In the genomic region with DNA sequence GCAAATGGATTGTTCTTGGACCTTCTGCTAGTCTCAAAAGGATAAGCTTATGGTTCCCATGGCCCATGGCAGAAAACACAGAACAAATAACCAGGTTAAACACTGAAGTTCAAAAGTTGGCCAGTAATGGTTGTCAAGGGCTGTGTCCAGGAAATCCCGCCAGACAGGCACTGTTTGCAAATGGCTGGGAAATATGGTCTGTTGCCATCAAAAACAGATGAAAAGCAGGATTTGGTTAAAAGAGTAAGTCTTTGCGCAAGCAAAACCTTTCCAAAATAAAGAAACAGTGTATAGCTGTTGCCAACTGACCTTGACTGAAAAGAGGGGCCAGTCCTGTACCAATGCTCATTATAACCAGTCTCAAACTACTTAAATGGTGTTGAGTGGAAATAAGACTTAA, we compare ENCODE assay signal across 19 cellular contexts. TPM values are rescaled to one million over a fixed set of nuclear protein-coding genes. Genes with fewer than 3 reads are reported as not detected.
DNase-seq lines count a peak whose midpoint lies in the region; ATAC-seq and TF ChIP-seq lines count a peak whose summit lies in the region.
"Had no signal": no experiment of that assay in that cellular context is flagged by ENCODE, and none has a peak within 500 bp of the region (broad histone marks: within the 10 kb centered on the region; RNA-seq: fewer than 3 reads in every experiment).

No MANE protein-coding gene starts in this region.

- no peaks in the 10 kb centered on the region for H3K27me3 ChIP-seq in right lobe of liver
- no peaks in the 10 kb centered on the region for H3K27me3 ChIP-seq in tibial nerve
- H3K27me3 ChIP-seq: spleen had no signal

- peak overlapping the region in 2 of 3 donors; percentile 5 to 24 for H3K27ac ChIP-seq in right lobe of liver
- peak overlapping the region in 1 of 4 donors; percentile 1 for H3K27ac ChIP-seq in tibial nerve
- H3K27ac ChIP-seq: HL-60, psoas muscle, spleen had no signal

- H3K9me3 Mint-ChIP-seq in stimulated activated naive CD8-positive, alpha-beta T cell treated with anti-CD3 and anti-CD28 coated beads, Interleukin-15, amount 100 ng/mL, for 72 hours: no peaks in the 10 kb centered on the region
- H3K9me3 Mint-ChIP-seq: activated naive CD4-positive, alpha-beta T cell treated with anti-CD3 and anti-CD28 coated beads, Interleukin-2, amount 10 ng/mL, durations not matched to agents 7 days and 5 days; dendritic cell treated with granulocyte-macrophage colony-stimulating factor and Interleukin-4, amounts not matched to agents 40 ng/mL and 50 ng/mL, for 4 days; natural killer cell treated with Interleukin-12 subunit alpha and Interleukin-12 subunit beta and Interleukin-15 and Interleukin-18, amount 100 ng/mL, for 72 hours had no signal

- 31% methylated on average over 2 of the region's 2 CpGs for WGBS in right lobe of liver (ENCODE audit: insufficient coverage, low coverage, low lambda C conversion rate, missing lambda C conversion rate)
- 59 to 64% methylated on average over 2 of the region's 2 CpGs for WGBS in tibial nerve, 2 donors

- H3K4me1 ChIP-seq in right lobe of liver (peaks cover 0 to 21% (median 1%) of the 10 kb centered on the region in 4 donors), tibial nerve (peaks cover 0 to 80% (median 39%) of the 10 kb centered on the region in 4 donors)

- H3K36me3 ChIP-seq in right lobe of liver: no peaks in the 10 kb centered on the region
- H3K36me3 ChIP-seq in tibial nerve: no peaks in the 10 kb centered on the region
- H3K36me3 ChIP-seq: spleen had no signal

- H3K9me3 ChIP-seq in right lobe of liver: no peaks in the 10 kb centered on the region
- no peaks in the 10 kb centered on the region for H3K9me3 ChIP-seq in tibial nerve
- H3K9me3 ChIP-seq: psoas muscle, spleen had no signal

- peak in 1 of 2 donors; percentile 75 for TF ChIP-seq EP300 in tibial nerve (IDR thresholded peaks at IDR 0.05)

- no peak for TF ChIP-seq POLR2A in right lobe of liver (IDR thresholded peaks at IDR 0.05)
- TF ChIP-seq POLR2A in tibial nerve (IDR thresholded peaks at IDR 0.05): no peak

- no peak overlapping the region for H3K4me3 Mint-ChIP-seq in stimulated activated naive CD8-positive, alpha-beta T cell treated with anti-CD3 and anti-CD28 coated beads, Interleukin-15, amount 100 ng/mL, for 72 hours
- H3K4me3 Mint-ChIP-seq: activated CD8-positive, alpha-beta T cell treated with anti-CD3 and anti-CD28 coated beads, Interleukin-2, amount 10 ng/mL, durations not matched to agents 7 days and 5 days; activated naive CD4-positive, alpha-beta T cell treated with anti-CD3 and anti-CD28 coated beads, Interleukin-2, amount 10 ng/mL, durations not matched to agents 7 days and 5 days; dendritic cell treated with granulocyte-macrophage colony-stimulating factor and Interleukin-4, amounts not matched to agents 40 ng/mL and 50 ng/mL, for 4 days; natural killer cell treated with Interleukin-12 subunit alpha and Interleukin-12 subunit beta and Interleukin-15 and Interleukin-18, amount 100 ng/mL, for 72 hours had no signal

- in situ Hi-C loops in astrocyte of the spinal cord (cut with HindIII; ENCODE audit: low sequenced_read_pairs): no loop called here

- no peak overlapping the region for H3K4me3 ChIP-seq in astrocyte of the spinal cord (ENCODE audit: low read depth, low read length)
- H3K4me3 ChIP-seq in fibroblast of pulmonary artery (replicated peaks; ENCODE audit: low read depth, low read length): no peak overlapping the region
- H3K4me3 ChIP-seq in right lobe of liver: no peak overlapping the region
- H3K4me3 ChIP-seq in tibial nerve: no peak overlapping the region
- H3K4me3 ChIP-seq: psoas muscle, spleen had no signal

- ATAC-seq in right lobe of liver: peak; percentile 88 to 97 (median 94)
- no peak for ATAC-seq in stimulated activated naive CD8-positive, alpha-beta T cell treated with anti-CD3 and anti-CD28 coated beads, Interleukin-15, amount 100 ng/mL, for 72 hours
- ATAC-seq in GM21576 (IDR thresholded peaks at IDR 0.05; ENCODE audit: unreplicated experiment): no peak
- ATAC-seq: activated CD8-positive, alpha-beta T cell treated with anti-CD3 and anti-CD28 coated beads, Interleukin-2, amount 10 ng/mL, durations not matched to agents 7 days and 5 days; natural killer cell treated with Interleukin-12 subunit alpha and Interleukin-12 subunit beta and Interleukin-15 and Interleukin-18, amount 100 ng/mL, for 72 hours; SK-N-SH treated with all-trans-retinoic acid at 6 μM for 48 hours had no signal

- H3K27me3 Mint-ChIP-seq in stimulated activated naive CD8-positive, alpha-beta T cell treated with anti-CD3 and anti-CD28 coated beads, Interleukin-15, amount 100 ng/mL, for 72 hours: no peaks in the 10 kb centered on the region
- H3K27me3 Mint-ChIP-seq: activated naive CD4-positive, alpha-beta T cell treated with anti-CD3 and anti-CD28 coated beads, Interleukin-2, amount 10 ng/mL, durations not matched to agents 7 days and 5 days had no signal

- intact Hi-C loops in right lobe of liver (cut with DNase I): no loop called here

- H3K27ac Mint-ChIP-seq in stimulated activated naive CD8-positive, alpha-beta T cell treated with anti-CD3 and anti-CD28 coated beads, Interleukin-15, amount 100 ng/mL, for 72 hours: no peak overlapping the region
- H3K27ac Mint-ChIP-seq: activated CD8-positive, alpha-beta T cell treated with anti-CD3 and anti-CD28 coated beads, Interleukin-2, amount 10 ng/mL, durations not matched to agents 7 days and 5 days; activated naive CD4-positive, alpha-beta T cell treated with anti-CD3 and anti-CD28 coated beads, Interleukin-2, amount 10 ng/mL, durations not matched to agents 7 days and 5 days; dendritic cell treated with granulocyte-macrophage colony-stimulating factor and Interleukin-4, amounts not matched to agents 40 ng/mL and 50 ng/mL, for 4 days; natural killer cell treated with Interleukin-12 subunit alpha and Interleukin-12 subunit beta and Interleukin-15 and Interleukin-18, amount 100 ng/mL, for 72 hours had no signal

- H3K4me1 Mint-ChIP-seq in stimulated activated naive CD8-positive, alpha-beta T cell treated with anti-CD3 and anti-CD28 coated beads, Interleukin-15, amount 100 ng/mL, for 72 hours: no peaks in the 10 kb centered on the region
- H3K4me1 Mint-ChIP-seq: activated naive CD4-positive, alpha-beta T cell treated with anti-CD3 and anti-CD28 coated beads, Interleukin-2, amount 10 ng/mL, durations not matched to agents 7 days and 5 days had no signal

- TF ChIP-seq CTCF in astrocyte of the spinal cord (IDR thresholded peaks at IDR 0.05; ENCODE audit: low read depth, low read length) (no peak), fibroblast of pulmonary artery (IDR thresholded peaks at IDR 0.05; ENCODE audit: low read length, missing control alignments) (no peak), right lobe of liver (IDR thresholded peaks at IDR 0.05) (peak in 1 of 4 donors; percentile 4), tibial nerve (IDR thresholded peaks at IDR 0.05) (no peak)

- DNase-seq in astrocyte of the spinal cord (ENCODE audit: low read depth, low spot score) (peak; percentile 93), fibroblast of pulmonary artery (ENCODE audit: low read depth) (peak; percentile 69), right lobe of liver (peak in 1 of 3 donors; percentile 82), tibial nerve (ENCODE audit: low spot score in 2 of 2) (peak; percentile 30 to 48), NCI-H2227 treated with DMSO at 0.1 percent for 48 hours (lab: John Stamatoyannopoulos, UW) (no peak)
- DNase-seq in stimulated activated naive CD8-positive, alpha-beta T cell treated with anti-CD3 and anti-CD28 coated beads, Interleukin-15, amount 100 ng/mL, for 72 hours: no peak
- DNase-seq: activated CD8-positive, alpha-beta T cell treated with anti-CD3 and anti-CD28 coated beads, Interleukin-2, amount 10 ng/mL, durations not matched to agents 7 days and 5 days; activated naive CD4-positive, alpha-beta T cell treated with anti-CD3 and anti-CD28 coated beads, Interleukin-2, amount 10 ng/mL, durations not matched to agents 7 days and 5 days; activated T-cell treated with anti-CD3 and anti-CD28 coated beads, Interleukin-2, amount 50 U/mL, for 48 hours; erythroblast; NCI-H1694 treated with DMSO at 0.1 percent for 48 hours; spleen; stimulated activated CD8-positive, alpha-beta memory T cell treated with anti-CD3 and anti-CD28 coated beads, Interleukin-4, amount 100 ng/mL, for 48 hours had no signal

RNA-seq across cellular contexts. Expression of gene WWTR1, which starts 58.6 kb away (rescaled TPM):
- total RNA-seq in right lobe of liver (10 to 100 TPM; 10.6 to 19.7 (median 15.3) TPM), tibial nerve (100 to 1,000 TPM in 2 of 4 donors, 10 to 100 TPM in 2; 86.5 to 130 (median 113) TPM)

Comparison
In these comparisons a context has a peak if more than half of its experiments do, and no peak if none do; other contexts are left out.
1. DNase-seq: peak in astrocyte of the spinal cord (single experiment), fibroblast of pulmonary artery (single experiment) and tibial nerve (2 of 2); none in NCI-H2227 treated with DMSO at 0.1 percent for 48 hours (single experiment) and stimulated activated naive CD8-positive, alpha-beta T cell treated with anti-CD3 and anti-CD28 coated beads, Interleukin-15, amount 100 ng/mL, for 72 hours (0 of 2).
2. ATAC-seq: peak in right lobe of liver (4 of 4); none in stimulated activated naive CD8-positive, alpha-beta T cell treated with anti-CD3 and anti-CD28 coated beads, Interleukin-15, amount 100 ng/mL, for 72 hours (single experiment) and GM21576 (single experiment).
3. RNA of gene WWTR1, which starts 58.6 kb away (total RNA-seq): 86.5 to 130 TPM in tibial nerve; 10.6 to 19.7 TPM in right lobe of liver; every median in the first group is over 4 times any median in the second.